Comparison of ENCODE assay signal across 8 cellular contexts in genomic region chr6:106979435-106979884, GRCh38. TPM values are rescaled to one million over a fixed set of nuclear protein-coding genes. Genes with fewer than 3 reads are reported as not detected.
A peak's percentile ranks its signal among the peaks of the same experiment; 100 is the strongest.
DNase-seq lines count a peak whose midpoint lies in the region; ATAC-seq and TF ChIP-seq lines count a peak whose summit lies in the region.

No MANE protein-coding gene starts in this region.

- H3K9ac ChIP-seq in fibroblast of lung (ENCODE audit: insufficient read depth, low read length), result no peak overlapping the region

- TF ChIP-seq CTCF in GM12864 (IDR thresholded peaks at IDR 0.05; ENCODE audit: low read depth, low read length, missing control alignments), result peak; percentile 96
- TF ChIP-seq CTCF in fibroblast of lung (conservative IDR thresholded peaks at IDR 0.05 in 1 of 2, IDR thresholded peaks at IDR 0.05 in 1 of 2; ENCODE audit: low read depth in 1 of 2, low read length in 2 of 2), result peak; percentile 96

- H3K79me2 ChIP-seq in fibroblast of lung (ENCODE audit: control insufficient read depth, insufficient read depth, low read length), result no peaks in the 10 kb centered on the region

- no peak overlapping the region for H3K4me2 ChIP-seq in fibroblast of lung (ENCODE audit: extremely low read depth, insufficient read depth, low read length)

- peak; percentile 46 for DNase-seq in GM12864 (ENCODE audit: low read depth)
- peak; percentile 73 for DNase-seq in HuH-7.5 (ENCODE audit: low spot score)
- peak; percentile 20 for DNase-seq in OCI-M2 (lab: John Stamatoyannopoulos, UW; ENCODE audit: unreplicated experiment)
- DNase-seq in activated T-cell treated with anti-CD3 and anti-CD28 coated beads, Interleukin-2, amount 50 U/mL, for 1 hour, result peak; percentile 75
- DNase-seq in fibroblast of lung (ENCODE audit: low read depth in 2 of 2), result peak; percentile 70 to 77
- DNase-seq in natural killer cell treated with Interleukin-12 subunit alpha and Interleukin-12 subunit beta and Interleukin-15 and Interleukin-18, amount 100 ng/mL, for 72 hours (ENCODE audit: low spot score), result peak; percentile 72

- H3K4me3 ChIP-seq in GM12864 (ENCODE audit: low read depth, low read length), result no peak overlapping the region
- H3K4me3 ChIP-seq in fibroblast of lung (replicated peaks in 1 of 4; ENCODE audit: control extremely low read depth in 1 of 4, insufficient read depth in 1 of 4, low read depth in 3 of 4, low read length in 4 of 4), result no peak overlapping the region

- H3K4me1 Mint-ChIP-seq in natural killer cell treated with Interleukin-12 subunit alpha and Interleukin-12 subunit beta and Interleukin-15 and Interleukin-18, amount 100 ng/mL, for 72 hours (ENCODE audit: low read depth in 2 of 2), result peaks cover 0 to 7% of the 10 kb centered on the region in 2 donors
- peaks cover 9% of the 10 kb centered on the region for H3K4me1 Mint-ChIP-seq in stimulated activated memory B cell treated with anti-CD40 and anti-IgM and Interleukin-4, amounts not matched to agents 10 μg/mL and 1 μg/mL and 100 μg/mL, for 72 hours

- H3K36me3 Mint-ChIP-seq in natural killer cell treated with Interleukin-12 subunit alpha and Interleukin-12 subunit beta and Interleukin-15 and Interleukin-18, amount 100 ng/mL, for 72 hours, result no peaks in the 10 kb centered on the region
- H3K36me3 Mint-ChIP-seq in stimulated activated memory B cell treated with anti-CD40 and anti-IgM and Interleukin-4, amounts not matched to agents 10 μg/mL and 1 μg/mL and 100 μg/mL, for 72 hours, result no peaks in the 10 kb centered on the region

- H3K9me3 ChIP-seq in fibroblast of lung (ENCODE audit: control insufficient read depth, insufficient read depth, low read depth, low read length), result no peaks in the 10 kb centered on the region

- H3K27ac Mint-ChIP-seq in natural killer cell treated with Interleukin-12 subunit alpha and Interleukin-12 subunit beta and Interleukin-15 and Interleukin-18, amount 100 ng/mL, for 72 hours, result no peak overlapping the region
- H3K27ac Mint-ChIP-seq in stimulated activated memory B cell treated with anti-CD40 and anti-IgM and Interleukin-4, amounts not matched to agents 10 μg/mL and 1 μg/mL and 100 μg/mL, for 72 hours, result no peak overlapping the region

- H4K20me1 ChIP-seq in fibroblast of lung (ENCODE audit: control insufficient read depth, extremely low read depth, insufficient read depth, low read length), result no peaks in the 10 kb centered on the region

- ATAC-seq in natural killer cell treated with Interleukin-12 subunit alpha and Interleukin-12 subunit beta and Interleukin-15 and Interleukin-18, amount 100 ng/mL, for 72 hours, result peak; percentile 75 to 80
- peak; percentile 62 for ATAC-seq in stimulated activated memory B cell treated with anti-CD40 and anti-IgM and Interleukin-4, amounts not matched to agents 10 μg/mL and 1 μg/mL and 100 μg/mL, for 72 hours
- ATAC-seq in GM21576 (IDR thresholded peaks at IDR 0.05; ENCODE audit: unreplicated experiment), result no peak

- no peak overlapping the region for H3K4me3 Mint-ChIP-seq in natural killer cell treated with Interleukin-12 subunit alpha and Interleukin-12 subunit beta and Interleukin-15 and Interleukin-18, amount 100 ng/mL, for 72 hours
- H3K4me3 Mint-ChIP-seq in stimulated activated memory B cell treated with anti-CD40 and anti-IgM and Interleukin-4, amounts not matched to agents 10 μg/mL and 1 μg/mL and 100 μg/mL, for 72 hours, result no peak overlapping the region

- peaks cover 20% of the 10 kb centered on the region for H3K27me3 ChIP-seq in fibroblast of lung (ENCODE audit: control insufficient read depth, insufficient read depth, low read length)

- H3K9me3 Mint-ChIP-seq in natural killer cell treated with Interleukin-12 subunit alpha and Interleukin-12 subunit beta and Interleukin-15 and Interleukin-18, amount 100 ng/mL, for 72 hours, result no peaks in the 10 kb centered on the region
- no peaks in the 10 kb centered on the region for H3K9me3 Mint-ChIP-seq in stimulated activated memory B cell treated with anti-CD40 and anti-IgM and Interleukin-4, amounts not matched to agents 10 μg/mL and 1 μg/mL and 100 μg/mL, for 72 hours

- no peak overlapping the region for H2AFZ ChIP-seq in fibroblast of lung (ENCODE audit: low read length)

- H3K4me1 ChIP-seq in fibroblast of lung (ENCODE audit: control insufficient read depth, extremely low read depth, insufficient read depth, low read length), result no peaks in the 10 kb centered on the region

- no peak overlapping the region for H3K27ac ChIP-seq in fibroblast of lung (ENCODE audit: insufficient read depth, low read length)

- H3K36me3 ChIP-seq in fibroblast of lung (ENCODE audit: control insufficient read depth, insufficient read depth, low read length), result no peaks in the 10 kb centered on the region

- H3K27me3 Mint-ChIP-seq in natural killer cell treated with Interleukin-12 subunit alpha and Interleukin-12 subunit beta and Interleukin-15 and Interleukin-18, amount 100 ng/mL, for 72 hours, result peaks cover 21 to 25% of the 10 kb centered on the region in 2 donors
- no peaks in the 10 kb centered on the region for H3K27me3 Mint-ChIP-seq in stimulated activated memory B cell treated with anti-CD40 and anti-IgM and Interleukin-4, amounts not matched to agents 10 μg/mL and 1 μg/mL and 100 μg/mL, for 72 hours

RNA-seq across cellular contexts. Expression of gene CD24, which starts 4.9 kb away (rescaled TPM):
- 0.17 and 0.26 TPM in 2 replicates for total RNA-seq in fibroblast of lung
- 0.19 and 0.69 TPM in 2 replicates for polyA plus RNA-seq in fibroblast of lung
- 0.08 and 0.52 TPM in 2 replicates for polyA plus RNA-seq in fibroblast of lung (2012)
- polyA minus RNA-seq in fibroblast of lung (ENCODE audit: low replicate concordance), result 1.1 TPM in 1 of 2 replicates, not detected in the other
- 1 to 10 TPM in 1 of 2 donors, not detected in 1; 1.2 TPM for total RNA-seq in natural killer cell treated with Interleukin-12 subunit alpha and Interleukin-12 subunit beta and Interleukin-15 and Interleukin-18, amount 100 ng/mL, for 72 hours

RNA-seq across cellular contexts. Expression of gene MTRES1, which starts 48.5 kb away (rescaled TPM):
- 15.4 and 16.4 TPM in 2 replicates for total RNA-seq in fibroblast of lung
- polyA plus RNA-seq in fibroblast of lung, result 16.5 and 16.8 TPM in 2 replicates
- 21.5 and 22.9 TPM in 2 replicates for polyA plus RNA-seq in fibroblast of lung (2012)
- polyA minus RNA-seq in fibroblast of lung (ENCODE audit: low replicate concordance), result 1.0 and 3.1 TPM in 2 replicates
- 10 to 100 TPM; 15.3 to 15.8 TPM for total RNA-seq in natural killer cell treated with Interleukin-12 subunit alpha and Interleukin-12 subunit beta and Interleukin-15 and Interleukin-18, amount 100 ng/mL, for 72 hours

Comparison
In these comparisons a context has a peak if more than half of its experiments do, and no peak if none do; other contexts are left out.
1. DNase-seq: peak in every context shown above with its lines; median percentile 75 in activated T-cell treated with anti-CD3 and anti-CD28 coated beads, Interleukin-2, amount 50 U/mL, for 1 hour; 74 in fibroblast of lung; 73 in HuH-7.5; 72 in natural killer cell treated with Interleukin-12 subunit alpha and Interleukin-12 subunit beta and Interleukin-15 and Interleukin-18, amount 100 ng/mL, for 72 hours; 46 in GM12864; 20 in OCI-M2.